Comparison of ENCODE assay signal across 11 cellular contexts in genomic region chr2:218885981-218886447, GRCh38.
A peak's percentile ranks its signal among the peaks of the same experiment; 100 is the strongest.
DNase-seq lines count a peak whose midpoint lies in the region; ATAC-seq and TF ChIP-seq lines count a peak whose summit lies in the region.
"Had no signal": no experiment of that assay in that cellular context is flagged by ENCODE, and none has a peak within 500 bp of the region (broad histone marks: within the 10 kb centered on the region; RNA-seq: fewer than 3 reads in every experiment).

No MANE protein-coding gene starts in this region.

- H3K4me3 ChIP-seq in coronary artery, result no peak overlapping the region
- H3K4me3 ChIP-seq: heart right ventricle had no signal

- H3K27ac ChIP-seq in RWPE1 (peak overlapping the region; percentile 61), coronary artery (no peak overlapping the region)
- H3K27ac ChIP-seq: heart right ventricle had no signal

- TF ChIP-seq CTCF in GM10266 (IDR thresholded peaks at IDR 0.05; ENCODE audit: control insufficient read depth, insufficient read depth, low read depth, missing control alignments) (no peak), RWPE1 (conservative IDR thresholded peaks at IDR 0.05; ENCODE audit: low read depth) (no peak), coronary artery (IDR thresholded peaks at IDR 0.05) (no peak)

- ATAC-seq in GM19372 (IDR thresholded peaks at IDR 0.05; ENCODE audit: low read depth, unreplicated experiment) (peak; percentile 52), HG02943 (IDR thresholded peaks at IDR 0.05; ENCODE audit: low read depth, unreplicated experiment) (peak; percentile 57)
- ATAC-seq: heart right ventricle, natural killer cell had no signal

- peak; percentile 85 for DNase-seq in GM10266 (ENCODE audit: extremely low spot score)
- DNase-seq in RWPE1 (ENCODE audit: low spot score), result no peak
- DNase-seq in coronary artery (ENCODE audit: low spot score), result no peak
- no peak for DNase-seq in D341Med (ENCODE audit: low spot score)
- DNase-seq in activated CD8-positive, alpha-beta memory T cell treated with anti-CD3 and anti-CD28 coated beads, Interleukin-2, amount 50 U/mL, for 48 hours, result no peak
- no peak for DNase-seq in HPDE6-E6E7 (ENCODE audit: extremely low spot score)
- DNase-seq: central memory CD4-positive, alpha-beta T cell; heart right ventricle; natural killer cell had no signal

- CTCF ChIA-PET in RWPE1 (lab: Yijun Ruan, JAX), result interaction anchor here (0.5 to 15.9 kb wide), 5 partner anchors 9 to 412 kb away, joined by 3 to 413 read pairs (median 3); no protein-coding TSS in a partner anchor

- POLR2A ChIA-PET in RWPE1 (lab: Yijun Ruan, JAX; ENCODE audit: low non-redundant PET), result no interaction called here
